Comparison of ENCODE assay signal across 12 cellular contexts in genomic region chr2:6921321-6921922, GRCh38. TPM values are rescaled to one million over a fixed set of nuclear protein-coding genes. Genes with fewer than 3 reads are reported as not detected.
DNase-seq lines count a peak whose midpoint lies in the region; ATAC-seq and TF ChIP-seq lines count a peak whose summit lies in the region.
"Had no signal": no experiment of that assay in that cellular context is flagged by ENCODE, and none has a peak within 500 bp of the region (broad histone marks: within the 10 kb centered on the region; RNA-seq: fewer than 3 reads in every experiment).

No MANE protein-coding gene starts in this region.

- peak overlapping the region; percentile 46 for H3K18ac ChIP-seq in neuronal stem cell (ENCODE audit: low read length)

- H4K8ac ChIP-seq in neuronal stem cell (ENCODE audit: low read depth, low read length) = no peak overlapping the region

- WGBS in neuronal stem cell (ENCODE audit: extremely low coverage in 2 of 2, insufficient read length in 2 of 2, insufficient replicate concordance in 1 of 2), 2 donors = no CpG with 5 or more reads among the region's 11 CpGs

- H3K27me3 ChIP-seq in PC-3 (ENCODE audit: low read length) = no peaks in the 10 kb centered on the region
- no peaks in the 10 kb centered on the region for H3K27me3 ChIP-seq in neuronal stem cell (ENCODE audit: control insufficient read depth in 3 of 3, insufficient read depth in 3 of 3, low read depth in 1 of 3, low read length in 3 of 3)
- H3K27me3 ChIP-seq: tibial artery had no signal

- no peaks in the 10 kb centered on the region for H3K9me3 ChIP-seq in PC-3 (ENCODE audit: low read length)
- H3K9me3 ChIP-seq in neuronal stem cell (replicated peaks in 1 of 2; ENCODE audit: control insufficient read depth in 2 of 2, insufficient read depth in 1 of 2, low read depth in 1 of 2, low read length in 2 of 2) = no peaks in the 10 kb centered on the region
- H3K9me3 ChIP-seq: tibial artery had no signal

- H3K4me2 ChIP-seq in PC-3 (ENCODE audit: low read length) (no peak overlapping the region), neuronal stem cell (ENCODE audit: insufficient read depth, low read length, poor library complexity, severe bottlenecking) (no peak overlapping the region)

- no peaks in the 10 kb centered on the region for H3K9me2 ChIP-seq in PC-3 (replicated peaks; ENCODE audit: low read length)

- no peak overlapping the region for H2BK12ac ChIP-seq in neuronal stem cell (ENCODE audit: low read length)

- TF ChIP-seq CTCF in PC-3 (conservative IDR thresholded peaks at IDR 0.05; ENCODE audit: low read depth, low read length) = no peak

- H2BK120ac ChIP-seq in neuronal stem cell (ENCODE audit: low read depth, low read length) = no peak overlapping the region

- H3K4me3 ChIP-seq in PC-3 (ENCODE audit: low read length) (no peak overlapping the region), neuronal stem cell (ENCODE audit: low read length in 2 of 2) (peak overlapping the region in 1 of 2 donors; percentile 11)
- H3K4me3 ChIP-seq: skin epidermis, tibial artery had no signal

- H3K4ac ChIP-seq in neuronal stem cell (ENCODE audit: low read length) = no peak overlapping the region

- peak overlapping the region; percentile 12; the same call in 1 of the 2 replicates for H3K27ac ChIP-seq in PC-3 (ENCODE audit: low read length)
- H3K27ac ChIP-seq in cingulate gyrus (ENCODE audit: low read depth, low read length) = peak overlapping the region; percentile 58
- no peak overlapping the region for H3K27ac ChIP-seq in neuronal stem cell (replicated peaks; ENCODE audit: low read length)
- H3K27ac ChIP-seq: skin epidermis, tibial artery had no signal

- CTCF ChIA-PET in PC-3 (lab: Charles Lee) = no interaction called here

- H3K4me1 ChIP-seq in PC-3 (ENCODE audit: insufficient read depth, low read length) (peaks cover 37% of the 10 kb centered on the region), neuronal stem cell (ENCODE audit: control insufficient read depth in 2 of 2, insufficient read depth in 1 of 2, low read depth in 1 of 2, low read length in 2 of 2) (peaks cover 4 to 30% of the 10 kb centered on the region in 2 donors)

- H3K9ac ChIP-seq in PC-3 (ENCODE audit: low read length) = peak overlapping the region; percentile 1; the same call in 1 of the 2 replicates
- H3K9ac ChIP-seq in neuronal stem cell (ENCODE audit: low read depth, low read length, poor library complexity) = peak overlapping the region; percentile 80

- no peak overlapping the region for H2AK5ac ChIP-seq in neuronal stem cell (ENCODE audit: low read depth, low read length)

- peaks cover 19% of the 10 kb centered on the region for H3K79me2 ChIP-seq in PC-3 (ENCODE audit: low read length)

- DNase-seq in PC-3 = no peak
- DNase-seq in neuronal stem cell (ENCODE audit: low spot score) = no peak
- DNase-seq in HCEC 1CT = no peak
- DNase-seq in NCI-H1092 treated with DMSO at 0.1 percent for 48 hours (lab: John Stamatoyannopoulos, UW) = no peak
- DNase-seq: amniotic stem cell; effector CD4-positive, alpha-beta T cell; foreskin fibroblast; GF-D8; NCI-H1436 treated with DMSO at 0.1 percent for 48 hours; tibial artery had no signal

- peaks cover 11% of the 10 kb centered on the region; the same call in 1 of the 2 replicates for H4K20me1 ChIP-seq in PC-3 (ENCODE audit: low read length)

- no peaks in the 10 kb centered on the region for H3F3A ChIP-seq in PC-3 (ENCODE audit: low read length, unreplicated experiment)

- H2BK15ac ChIP-seq in neuronal stem cell (ENCODE audit: low read length) = no peak overlapping the region

- peak overlapping the region; percentile 9 for H3K14ac ChIP-seq in neuronal stem cell (ENCODE audit: low read length)

- peak overlapping the region; percentile 26 for H3K23ac ChIP-seq in neuronal stem cell (ENCODE audit: low read depth, low read length, poor library complexity)

- peak overlapping the region; percentile 46 for H4K91ac ChIP-seq in neuronal stem cell (ENCODE audit: low read depth, low read length, poor library complexity)

- no peak for ATAC-seq in PC-3

- H3K36me3 ChIP-seq in PC-3 (ENCODE audit: low read depth, low read length) (no peaks in the 10 kb centered on the region), neuronal stem cell (replicated peaks in 1 of 2; ENCODE audit: control insufficient read depth in 2 of 2, insufficient read depth in 2 of 2, low read length in 2 of 2) (peaks cover 5 to 33% of the 10 kb centered on the region in 2 donors)
- H3K36me3 ChIP-seq: tibial artery had no signal

- H2BK5ac ChIP-seq in neuronal stem cell (ENCODE audit: low read length) = no peak overlapping the region

- POLR2A ChIA-PET in PC-3 (lab: Charles Lee; ENCODE audit: unreplicated experiment) = interaction anchor here (0.6 kb wide), 1 partner anchor 1216 kb away, joined by 3 read pairs; no protein-coding TSS in a partner anchor

- H2AFZ ChIP-seq in PC-3 (ENCODE audit: low read length) (no peak overlapping the region), neuronal stem cell (ENCODE audit: low read length) (no peak overlapping the region)

- BruUV-seq in PC-3 (replicated peaks; lab: Mats Ljungman, UMichigan) = no TSS peak

- intact Hi-C loops in PC-3 (cut with micrococcal nuclease) = no loop called here

- H3K79me1 ChIP-seq in neuronal stem cell (ENCODE audit: low read depth, low read length) = peaks cover 32% of the 10 kb centered on the region

RNA-seq across cellular contexts. Expression of gene RNF144A, which starts 4.2 kb away (rescaled TPM):
- total RNA-seq in PC-3 (2014; rRNA removed) = 9.5 and 13.1 TPM in 2 replicates
- polyA plus RNA-seq in neuronal stem cell (2013, experiment 1 of 2) = 26.6 TPM
- 27.4 TPM for polyA plus RNA-seq in neuronal stem cell (2013, experiment 2 of 2)

RNA-seq across cellular contexts. Expression of gene RSAD2, which starts 43.8 kb away (rescaled TPM):
- total RNA-seq in PC-3 (2014; rRNA removed) = 0.35 and 2.1 TPM in 2 replicates
- 0.03 TPM for polyA plus RNA-seq in neuronal stem cell (2013, experiment 1 of 2)
- 0.06 TPM for polyA plus RNA-seq in neuronal stem cell (2013, experiment 2 of 2)

RNA-seq across cellular contexts. Expression of gene CMPK2, which starts 55.7 kb away (rescaled TPM):
- total RNA-seq in PC-3 (2014; rRNA removed) = 5.0 and 6.5 TPM in 2 replicates
- polyA plus RNA-seq in neuronal stem cell (2013, experiment 1 of 2) = 0.21 TPM
- polyA plus RNA-seq in neuronal stem cell (2013, experiment 2 of 2) = 0.19 TPM
